8 cellular contexts compared by ENCODE assay signal in genomic region chr1:156600733-156601121, GRCh38. TPM values are rescaled to one million over a fixed set of nuclear protein-coding genes. Genes with fewer than 3 reads are reported as not detected.
DNase-seq lines count a peak whose midpoint lies in the region; ATAC-seq and TF ChIP-seq lines count a peak whose summit lies in the region.

No MANE protein-coding gene starts in this region.

- H3K4me1 Mint-ChIP-seq in GM23338 (peaks cover 10% of the 10 kb centered on the region; the same call in 2 of the 3 replicates), T-cell (peaks cover 26 to 35% (median 35%) of the 10 kb centered on the region in 3 donors)

- H3K4me2 ChIP-seq in GM23338 = peak overlapping the region; percentile 80

- no peaks in the 10 kb centered on the region for H3K9me2 ChIP-seq in GM23338 (ENCODE audit: insufficient read depth)

- DNase-seq in GM23338 (ENCODE audit: low spot score) (peak; percentile 19), T-cell (no peak), skeletal muscle cell (ENCODE audit: low read depth) (no peak), AG08395 (ENCODE audit: low spot score) (no peak), NCI-H1417 (lab: John Stamatoyannopoulos, UW) (no peak)

- H3K27ac Mint-ChIP-seq in GM23338 (peak overlapping the region; percentile 98), T-cell (peak overlapping the region; percentile 93 to 97)

- TF ChIP-seq EP300 in gastroesophageal sphincter (IDR thresholded peaks at IDR 0.05) = no peak

- H3K9me3 Mint-ChIP-seq in GM23338 (no peaks in the 10 kb centered on the region), T-cell (no peaks in the 10 kb centered on the region)

- POLR2A ChIA-PET in T-cell (lab: Charles Lee) = interaction anchor here in 1 of 2 donors (0.6 kb wide), 1 partner anchor 100 kb away, joined by 5 read pairs; no protein-coding TSS in a partner anchor

- H3K36me3 Mint-ChIP-seq in GM23338 (ENCODE audit: low read depth) (peaks cover 38% of the 10 kb centered on the region), T-cell (peaks cover 17% of the 10 kb centered on the region)

- TF ChIP-seq POLR2A in gastroesophageal sphincter (IDR thresholded peaks at IDR 0.05) = no peak

- peak overlapping the region; percentile 94 for H2AFZ ChIP-seq in GM23338

- peaks cover 27% of the 10 kb centered on the region for H3K79me2 ChIP-seq in GM23338 (replicated peaks; ENCODE audit: insufficient read depth)

- H3K4me3 Mint-ChIP-seq in GM23338 = peak overlapping the region; percentile 97
- peak overlapping the region; percentile 79 to 100 (median 99) for H3K4me3 Mint-ChIP-seq in T-cell

- H3K4me3 ChIP-seq in GM23338 (peak overlapping the region; percentile 96), gastroesophageal sphincter (peak overlapping the region; percentile 64 to 74), skeletal muscle cell (ENCODE audit: low read depth, low read length) (peak overlapping the region; percentile 79)

- H3K27me3 Mint-ChIP-seq in GM23338 (ENCODE audit: insufficient read depth, low read depth, poor library complexity) (peaks cover 9% of the 10 kb centered on the region), T-cell (no peaks in the 10 kb centered on the region)

- CTCF ChIA-PET in T-cell (lab: Charles Lee) = interaction anchor here in 1 of 2 donors (0.6 to 1.2 kb wide), 2 partner anchors 13 to 99 kb away, joined by 3 read pairs; no protein-coding TSS in a partner anchor

- peak overlapping the region; percentile 92 for H3K27ac ChIP-seq in GM23338 (ENCODE audit: low read depth)
- peak overlapping the region in 3 of 4 donors; percentile 83 to 87 (median 83) for H3K27ac ChIP-seq in gastroesophageal sphincter

- H3K9me3 ChIP-seq in gastroesophageal sphincter = no peaks in the 10 kb centered on the region

- no peak for TF ChIP-seq CTCF in GM23338 (conservative IDR thresholded peaks at IDR 0.05; ENCODE audit: low read depth in 2 of 2)
- TF ChIP-seq CTCF in gastroesophageal sphincter (IDR thresholded peaks at IDR 0.05) = no peak

- H3K36me3 ChIP-seq in GM23338 (ENCODE audit: insufficient read depth) (peaks cover 18% of the 10 kb centered on the region), gastroesophageal sphincter (peaks cover 0 to 36% of the 10 kb centered on the region in 2 donors)

- peaks cover 50% of the 10 kb centered on the region for H3F3A ChIP-seq in GM23338 (replicated peaks; ENCODE audit: low read depth)

- H4K20me1 ChIP-seq in GM23338 (replicated peaks; ENCODE audit: insufficient read depth) = peaks cover 13% of the 10 kb centered on the region

- WGBS in gastroesophageal sphincter (ENCODE audit: low coverage in 1 of 2), 2 donors = 0% methylated on average over 11 to 12 of the region's 13 CpGs

- ATAC-seq in GM23338 (no peak), T-cell (replicated peaks in 1 of 4) (peak in 3 of 4 experiments; percentile 6 to 24 (median 9)), gastroesophageal sphincter (no peak), HG02973 (IDR thresholded peaks at IDR 0.05; ENCODE audit: unreplicated experiment) (no peak), GM21717 (IDR thresholded peaks at IDR 0.05; ENCODE audit: unreplicated experiment) (no peak)

- H3K4me1 ChIP-seq in GM23338 (ENCODE audit: insufficient read depth) = no peaks in the 10 kb centered on the region; the same call in 1 of the 2 replicates
- peaks cover 0 to 23% (median 10%) of the 10 kb centered on the region in 3 donors for H3K4me1 ChIP-seq in gastroesophageal sphincter

- H3K27me3 ChIP-seq in GM23338 (ENCODE audit: insufficient read depth) = no peaks in the 10 kb centered on the region
- no peaks in the 10 kb centered on the region for H3K27me3 ChIP-seq in gastroesophageal sphincter

TF ChIP-seq in GM23338, 12 proteins besides CTCF, POLR2A, EP300 and RAD21:
- TF ChIP-seq ETS1 (IDR thresholded peaks at IDR 0.05) = no peak
- no peak for TF ChIP-seq CREB1 (CRISPR knock-in tag; IDR thresholded peaks at IDR 0.05; ENCODE audit: low read depth)
- no peak for TF ChIP-seq EZH2 (IDR thresholded peaks at IDR 0.05; ENCODE audit: low read depth, unreplicated experiment)
- TF ChIP-seq NANOG (IDR thresholded peaks at IDR 0.05; ENCODE audit: borderline replicate concordance) = no peak
- TF ChIP-seq JUNB (IDR thresholded peaks at IDR 0.05; ENCODE audit: unreplicated experiment) = no peak

RNA-seq across cellular contexts. Expression of gene GPATCH4, which starts 0.6 kb away (rescaled TPM):
- 58.9 and 95.7 TPM in 2 replicates for total RNA-seq in GM23338 (2014; rRNA removed; shearing (Covaris generic))
- 174 and 187 TPM in 2 replicates for polyA plus RNA-seq in GM23338 (2016; fragmentation: Nextera tagmentation; extraction: Ambion mirVana)
- total RNA-seq in T-cell (10 to 100 TPM; 34.3 to 41.6 (median 40.6) TPM), gastroesophageal sphincter (10 to 100 TPM; 18.4 to 37.2 (median 24.0) TPM)

RNA-seq across cellular contexts. Expression of gene NAXE, which starts 9.2 kb away (rescaled TPM):
- 62.6 and 87.5 TPM in 2 replicates for total RNA-seq in GM23338 (2014; rRNA removed; shearing (Covaris generic))
- 82.1 and 83.1 TPM in 2 replicates for polyA plus RNA-seq in GM23338 (2016; fragmentation: Nextera tagmentation; extraction: Ambion mirVana)
- total RNA-seq in T-cell (10 to 100 TPM; 32.4 to 47.7 (median 41.7) TPM), gastroesophageal sphincter (10 to 100 TPM; 65.1 to 93.6 (median 73.4) TPM)

RNA-seq across cellular contexts. Expression of gene HAPLN2, which starts 18.5 kb away (rescaled TPM):
- total RNA-seq in GM23338 (2014; rRNA removed; shearing (Covaris generic)) = not detected in 2 replicates
- 0.53 TPM in 1 of 2 replicates, not detected in the other for polyA plus RNA-seq in GM23338 (2016; fragmentation: Nextera tagmentation; extraction: Ambion mirVana)
- total RNA-seq in T-cell (under 1 TPM in 1 of 5 donors, not detected in 4; 0.33 TPM), gastroesophageal sphincter (1 to 10 TPM in 2 of 4 donors, under 1 TPM in 2; 0.13 to 3.0 (median 1.2) TPM)

RNA-seq across cellular contexts. Expression of gene TTC24, which starts 21.2 kb away (rescaled TPM):
- total RNA-seq in GM23338 (2014; rRNA removed; shearing (Covaris generic)) = not detected in 2 replicates
- not detected in 2 replicates for polyA plus RNA-seq in GM23338 (2016; fragmentation: Nextera tagmentation; extraction: Ambion mirVana)
- 10 to 100 TPM in 4 of 5 donors, 1 to 10 TPM in 1; 9.9 to 43.6 (median 16.4) TPM for total RNA-seq in T-cell
- not detected for total RNA-seq in gastroesophageal sphincter

RNA-seq across cellular contexts. Expression of gene IQGAP3, which starts 28.4 kb away (rescaled TPM):
- total RNA-seq in GM23338 (2014; rRNA removed; shearing (Covaris generic)) = 25.7 and 31.8 TPM in 2 replicates
- polyA plus RNA-seq in GM23338 (2016; fragmentation: Nextera tagmentation; extraction: Ambion mirVana) = 11.9 and 12.8 TPM in 2 replicates
- total RNA-seq in T-cell = under 1 TPM in 4 of 5 donors, not detected in 1; 0.13 to 0.19 (median 0.18) TPM
- total RNA-seq in gastroesophageal sphincter = under 1 TPM in 3 of 4 donors, not detected in 1; 0.27 to 0.58 (median 0.42) TPM

Comparison
In these comparisons a context has a peak if more than half of its experiments do, and no peak if none do; other contexts are left out.
1. ATAC-seq: peak in T-cell (3 of 4); none in GM23338 (single experiment), gastroesophageal sphincter (single experiment), HG02973 (single experiment) and GM21717 (single experiment).
2. Peak in every context shown above with its lines, with median percentiles within 50 percentile points of each other: H3K4me3 ChIP-seq.